16 cellular contexts compared by ENCODE assay signal in genomic region chr15:70587896-70588567, GRCh38.
"Had no signal": no experiment of that assay in that cellular context is flagged by ENCODE, and none has a peak within 500 bp of the region (broad histone marks: within the 10 kb centered on the region; RNA-seq: fewer than 3 reads in every experiment).

No MANE protein-coding gene starts in this region.

- H3K27ac Mint-ChIP-seq: activated CD4-positive, alpha-beta T cell treated with anti-CD3 and anti-CD28 coated beads, Interleukin-2, amount 10 ng/mL, durations not matched to agents 24 days and 14 days; activated CD8-positive, alpha-beta T cell treated with anti-CD3 and anti-CD28 coated beads for 36 hours; activated naive CD8-positive, alpha-beta T cell; dendritic cell treated with granulocyte-macrophage colony-stimulating factor and Interleukin-4, amounts not matched to agents 40 ng/mL and 50 ng/mL, for 4 days; stimulated activated naive B cell treated with anti-CD40 and anti-IgM and Interleukin-4, amounts not matched to agents 10 μg/mL and 1 μg/mL and 100 μg/mL, for 72 hours had no signal

- DNase-seq: activated CD4-positive, alpha-beta T cell treated with anti-CD3 and anti-CD28 coated beads, Interleukin-2, amount 10 ng/mL, durations not matched to agents 24 days and 14 days; activated CD8-positive, alpha-beta T cell treated with anti-CD3 and anti-CD28 coated beads for 36 hours; activated gamma-delta T cell; effector memory CD4-positive, alpha-beta T cell; esophagus squamous epithelium; mesendoderm; naive thymus-derived CD8-positive, alpha-beta T cell; nucleus accumbens; spleen; stimulated activated CD4-positive, alpha-beta T cell treated with anti-CD3 and anti-CD28 coated beads, Interleukin-4, amount 100 ng/mL, for 4 hours; stimulated activated naive B cell treated with anti-CD40 and anti-IgM and Interleukin-4, amounts not matched to agents 10 μg/mL and 1 μg/mL and 100 μg/mL, for 72 hours; T-helper 9 cell; thyroid gland; uterus had no signal

- ATAC-seq: activated CD8-positive, alpha-beta T cell treated with anti-CD3 and anti-CD28 coated beads for 36 hours; naive thymus-derived CD8-positive, alpha-beta T cell; stimulated activated naive B cell treated with anti-CD40 and anti-IgM and Interleukin-4, amounts not matched to agents 10 μg/mL and 1 μg/mL and 100 μg/mL, for 72 hours had no signal

- H3K4me3 ChIP-seq: esophagus squamous epithelium, spleen, thyroid gland, uterus had no signal

- H3K4me3 Mint-ChIP-seq: activated CD4-positive, alpha-beta T cell treated with anti-CD3 and anti-CD28 coated beads, Interleukin-2, amount 10 ng/mL, durations not matched to agents 24 days and 14 days; activated CD8-positive, alpha-beta T cell treated with anti-CD3 and anti-CD28 coated beads for 36 hours; activated naive CD8-positive, alpha-beta T cell; dendritic cell treated with granulocyte-macrophage colony-stimulating factor and Interleukin-4, amounts not matched to agents 40 ng/mL and 50 ng/mL, for 4 days; stimulated activated naive B cell treated with anti-CD40 and anti-IgM and Interleukin-4, amounts not matched to agents 10 μg/mL and 1 μg/mL and 100 μg/mL, for 72 hours had no signal

- H3K27me3 ChIP-seq: uterus had no signal

- H3K36me3 Mint-ChIP-seq: stimulated activated naive B cell treated with anti-CD40 and anti-IgM and Interleukin-4, amounts not matched to agents 10 μg/mL and 1 μg/mL and 100 μg/mL, for 72 hours had no signal

- H3K36me3 ChIP-seq: esophagus squamous epithelium, spleen, thyroid gland, uterus had no signal

- H3K9me3 ChIP-seq: thyroid gland, uterus had no signal

- H3K4me1 ChIP-seq: uterus had no signal

- H3K27ac ChIP-seq: esophagus squamous epithelium, spleen, thyroid gland, uterus had no signal
